In genomic region chr11:11973361-11973800, GRCh38 we compare ENCODE assay signal across 10 cellular contexts. TPM values are rescaled to one million over a fixed set of nuclear protein-coding genes. Genes with fewer than 3 reads are reported as not detected.
DNase-seq lines count a peak whose midpoint lies in the region; ATAC-seq and TF ChIP-seq lines count a peak whose summit lies in the region.
"Had no signal": no experiment of that assay in that cellular context is flagged by ENCODE, and none has a peak within 500 bp of the region (broad histone marks: within the 10 kb centered on the region; RNA-seq: fewer than 3 reads in every experiment).

No MANE protein-coding gene starts in this region.

- 69 to 86% methylated on average over 8 of the region's 8 CpGs for WGBS in sigmoid colon, 2 donors

- no peak for TF ChIP-seq EP300 in sigmoid colon (IDR thresholded peaks at IDR 0.05)

- DNase-seq in ELF-1 (ENCODE audit: low read depth, low spot score): peak; percentile 23
- peak; percentile 88 for DNase-seq in sigmoid colon
- DNase-seq in activated naive CD4-positive, alpha-beta T cell treated with anti-CD3 and anti-CD28 coated beads, Interleukin-2, amount 50 U/mL, for 72 hours (ENCODE audit: low spot score in 2 of 2): no peak
- no peak for DNase-seq in NCI-H82 (lab: John Stamatoyannopoulos, UW)
- DNase-seq in natural killer cell treated with Interleukin-12 subunit alpha and Interleukin-12 subunit beta and Interleukin-15 and Interleukin-18, amount 100 ng/mL, for 72 hours (ENCODE audit: low spot score): no peak
- DNase-seq: NCI-H510A treated with DMSO at 0.1 percent for 48 hours had no signal

- no peak for ATAC-seq in activated naive CD4-positive, alpha-beta T cell treated with anti-CD3 and anti-CD28 coated beads, Interleukin-2, amount 50 U/mL, for 72 hours
- no peak for ATAC-seq in HG03095 (IDR thresholded peaks at IDR 0.05; ENCODE audit: unreplicated experiment)
- no peak for ATAC-seq in natural killer cell treated with Interleukin-12 subunit alpha and Interleukin-12 subunit beta and Interleukin-15 and Interleukin-18, amount 100 ng/mL, for 72 hours

- H3K27me3 Mint-ChIP-seq in natural killer cell treated with Interleukin-12 subunit alpha and Interleukin-12 subunit beta and Interleukin-15 and Interleukin-18, amount 100 ng/mL, for 72 hours: no peaks in the 10 kb centered on the region

- TF ChIP-seq CTCF in sigmoid colon (IDR thresholded peaks at IDR 0.05): no peak

- no peak overlapping the region for H3K4me3 ChIP-seq in sigmoid colon

- H3K27me3 ChIP-seq in layer of hippocampus (ENCODE audit: control insufficient read depth, insufficient read depth, low read length) (no peaks in the 10 kb centered on the region), sigmoid colon (no peaks in the 10 kb centered on the region)

- intact Hi-C loops in sigmoid colon (cut with DNase I): loop anchor here (5.0 kb wide), 1 partner anchor 46 kb away; no protein-coding TSS in a partner anchor

- no peaks in the 10 kb centered on the region for H3K9me3 ChIP-seq in sigmoid colon

- no peak overlapping the region for H3K27ac Mint-ChIP-seq in activated naive CD4-positive, alpha-beta T cell treated with anti-CD3 and anti-CD28 coated beads, Interleukin-2, amount 50 U/mL, for 72 hours
- H3K27ac Mint-ChIP-seq in natural killer cell treated with Interleukin-12 subunit alpha and Interleukin-12 subunit beta and Interleukin-15 and Interleukin-18, amount 100 ng/mL, for 72 hours: no peak overlapping the region

- H3K4me1 Mint-ChIP-seq in natural killer cell treated with Interleukin-12 subunit alpha and Interleukin-12 subunit beta and Interleukin-15 and Interleukin-18, amount 100 ng/mL, for 72 hours (ENCODE audit: low read depth in 2 of 2): no peaks in the 10 kb centered on the region

- TF ChIP-seq POLR2A in sigmoid colon (IDR thresholded peaks at IDR 0.05): no peak

- H3K9me3 Mint-ChIP-seq in activated naive CD4-positive, alpha-beta T cell treated with anti-CD3 and anti-CD28 coated beads, Interleukin-2, amount 50 U/mL, for 72 hours: no peaks in the 10 kb centered on the region
- no peaks in the 10 kb centered on the region for H3K9me3 Mint-ChIP-seq in natural killer cell treated with Interleukin-12 subunit alpha and Interleukin-12 subunit beta and Interleukin-15 and Interleukin-18, amount 100 ng/mL, for 72 hours

- peaks cover 0 to 72% (median 67%) of the 10 kb centered on the region in 4 donors for H3K4me1 ChIP-seq in sigmoid colon

- no peaks in the 10 kb centered on the region for H3K36me3 ChIP-seq in sigmoid colon

- no peaks in the 10 kb centered on the region for H3K36me3 Mint-ChIP-seq in activated naive CD4-positive, alpha-beta T cell treated with anti-CD3 and anti-CD28 coated beads, Interleukin-2, amount 50 U/mL, for 72 hours
- no peaks in the 10 kb centered on the region for H3K36me3 Mint-ChIP-seq in natural killer cell treated with Interleukin-12 subunit alpha and Interleukin-12 subunit beta and Interleukin-15 and Interleukin-18, amount 100 ng/mL, for 72 hours

- H3K27ac ChIP-seq in cingulate gyrus (ENCODE audit: low read depth, low read length): peak overlapping the region; percentile 73
- peak overlapping the region; percentile 71 for H3K27ac ChIP-seq in layer of hippocampus (ENCODE audit: low read depth, low read length)
- H3K27ac ChIP-seq in sigmoid colon: peak overlapping the region; percentile 68 to 86 (median 76)
- H3K27ac ChIP-seq: HL-60 had no signal

- no peak overlapping the region for H3K4me3 Mint-ChIP-seq in natural killer cell treated with Interleukin-12 subunit alpha and Interleukin-12 subunit beta and Interleukin-15 and Interleukin-18, amount 100 ng/mL, for 72 hours

RNA-seq across cellular contexts. Expression of gene DKK3, which starts 35.0 kb away (rescaled TPM):
- total RNA-seq in sigmoid colon: 100 to 1,000 TPM in 2 of 4 donors, 10 to 100 TPM in 2; 83.6 to 181 (median 95.0) TPM
- 10 to 100 TPM in 1 of 3 donors, 1 to 10 TPM in 2; 6.0 to 15.2 (median 9.0) TPM for polyA plus RNA-seq in sigmoid colon
- total RNA-seq in activated naive CD4-positive, alpha-beta T cell treated with anti-CD3 and anti-CD28 coated beads, Interleukin-2, amount 50 U/mL, for 72 hours: not detected
- not detected for total RNA-seq in natural killer cell treated with Interleukin-12 subunit alpha and Interleukin-12 subunit beta and Interleukin-15 and Interleukin-18, amount 100 ng/mL, for 72 hours

Comparison
In these comparisons a context has a peak if more than half of its experiments do, and no peak if none do; other contexts are left out.
1. DNase-seq: peak in ELF-1 (single experiment) and sigmoid colon (single experiment); none in activated naive CD4-positive, alpha-beta T cell treated with anti-CD3 and anti-CD28 coated beads, Interleukin-2, amount 50 U/mL, for 72 hours (0 of 2), NCI-H82 (single experiment) and natural killer cell treated with Interleukin-12 subunit alpha and Interleukin-12 subunit beta and Interleukin-15 and Interleukin-18, amount 100 ng/mL, for 72 hours (single experiment).
2. RNA of gene DKK3, which starts 35.0 kb away (total RNA-seq): 83.6 to 181 TPM in sigmoid colon; not detected in activated naive CD4-positive, alpha-beta T cell treated with anti-CD3 and anti-CD28 coated beads, Interleukin-2, amount 50 U/mL, for 72 hours and not detected in natural killer cell treated with Interleukin-12 subunit alpha and Interleukin-12 subunit beta and Interleukin-15 and Interleukin-18, amount 100 ng/mL, for 72 hours; every median in the first group is over 10 times any median in the second.
3. Peak in every context shown above with its lines, with median percentiles within 50 percentile points of each other: H3K27ac ChIP-seq.